ENCODE assay signal across 12 cellular contexts in genomic region chr14:55600784-55601561, GRCh38. TPM values are rescaled to one million over a fixed set of nuclear protein-coding genes. Genes with fewer than 3 reads are reported as not detected.
A peak's percentile ranks its signal among the peaks of the same experiment; 100 is the strongest.
DNase-seq lines count a peak whose midpoint lies in the region; ATAC-seq, FAIRE-seq and TF ChIP-seq lines count a peak whose summit lies in the region.
"Had no signal": no experiment of that assay in that cellular context is flagged by ENCODE, and none has a peak within 500 bp of the region (broad histone marks: within the 10 kb centered on the region; RNA-seq: fewer than 3 reads in every experiment).

No MANE protein-coding gene starts in this region.

- peak; percentile 23 for FAIRE-seq in endometrium (lab: Jason Lieb, UNC)

- H3K27ac ChIP-seq in PC-9: peak overlapping the region; percentile 77

- BruUV-seq in PC-9 (replicated peaks; lab: Mats Ljungman, UMichigan): no TSS peak

- H2AFZ ChIP-seq in PC-9: no peak overlapping the region

- no peaks in the 10 kb centered on the region for H3K27me3 ChIP-seq in PC-9 (ENCODE audit: insufficient read depth, low read depth)
- no peaks in the 10 kb centered on the region for H3K27me3 ChIP-seq in BE2C

- peak; percentile 72 for DNase-seq in EL
- peak in 1 of 2 experiments; percentile 56 for DNase-seq in PC-9
- no peak for DNase-seq in omental fat pad (ENCODE audit: low spot score)
- no peak for DNase-seq in BE2C
- no peak for DNase-seq in MV-4-11 (lab: John Stamatoyannopoulos, UW)
- no peak for DNase-seq in DMS153 treated with DMSO at 0.1 percent for 48 hours (lab: John Stamatoyannopoulos, UW; ENCODE audit: unreplicated experiment)
- DNase-seq: activated CD4-positive, alpha-beta T cell treated with anti-CD3 and anti-CD28 coated beads, Interleukin-2, amount 50 U/mL, for 4 hours; activated gamma-delta T cell treated with Interleukin-2 at 50 U/mL for 16 hours; DMS79 treated with DMSO at 0.1 percent for 48 hours; NCI-H510A had no signal

- peaks cover 6% of the 10 kb centered on the region; the same call in 1 of the 2 replicates for H4K20me1 ChIP-seq in PC-9 (ENCODE audit: insufficient read depth)

- CTCF ChIA-PET in PC-9 (lab: Charles Lee): no interaction called here

- TF ChIP-seq CTCF in PC-9 (conservative IDR thresholded peaks at IDR 0.05): no peak
- TF ChIP-seq CTCF in omental fat pad (IDR thresholded peaks at IDR 0.05): no peak
- no peak for TF ChIP-seq CTCF in BE2C (IDR thresholded peaks at IDR 0.05; ENCODE audit: low read depth, low read length)

- ATAC-seq in omental fat pad (ENCODE audit: low FRiP score) (peak; percentile 28), GM21619 (IDR thresholded peaks at IDR 0.05; ENCODE audit: unreplicated experiment) (no peak)

- H3F3A ChIP-seq in PC-9 (ENCODE audit: insufficient read depth, low read depth): peaks cover 42% of the 10 kb centered on the region

- H3K4me1 ChIP-seq in PC-9 (replicated peaks; ENCODE audit: insufficient read depth): peaks cover 45% of the 10 kb centered on the region
- H3K4me1 ChIP-seq in BE2C: no peaks in the 10 kb centered on the region

- H3K4me3 ChIP-seq in PC-9 (no peak overlapping the region), BE2C (ENCODE audit: low read depth, low read length) (no peak overlapping the region)

- H3K9me3 ChIP-seq in PC-9 (ENCODE audit: insufficient read depth, low read depth) (peaks cover 11% of the 10 kb centered on the region; the same call in 1 of the 2 replicates), BE2C (no peaks in the 10 kb centered on the region)

- peaks cover 97% of the 10 kb centered on the region for H3K79me2 ChIP-seq in PC-9 (ENCODE audit: low read depth)

- peaks cover 25% of the 10 kb centered on the region; the same call in 1 of the 2 replicates for H3K36me3 ChIP-seq in PC-9 (ENCODE audit: low read depth)
- no peaks in the 10 kb centered on the region for H3K36me3 ChIP-seq in BE2C

- intact Hi-C loops in PC-9 (cut with micrococcal nuclease; ENCODE audit: unreplicated experiment): no loop called here

- peak overlapping the region; percentile 52 for H3K4me2 ChIP-seq in PC-9

- H3K9me2 ChIP-seq in PC-9 (ENCODE audit: insufficient read depth): no peaks in the 10 kb centered on the region

- POLR2A ChIA-PET in PC-9 (lab: Charles Lee; ENCODE audit: unreplicated experiment): no interaction called here

RNA-seq across cellular contexts. Expression of gene KTN1, which starts 21.0 kb away (rescaled TPM):
- total RNA-seq in PC-9 (2021): 188 and 250 TPM in 2 replicates
- 100 to 1,000 TPM; 114 to 165 (median 139) TPM for total RNA-seq in omental fat pad
- 94.3 TPM for polyA plus RNA-seq in BE2C (2012; ENCODE audit: insufficient read depth, insufficient read length, low read depth)
